13 cellular contexts compared by ENCODE assay signal in genomic region chr7:35714862-35715261, GRCh38. TPM values are rescaled to one million over a fixed set of nuclear protein-coding genes. Genes with fewer than 3 reads are reported as not detected.
DNase-seq lines count a peak whose midpoint lies in the region; ATAC-seq, FAIRE-seq and TF ChIP-seq lines count a peak whose summit lies in the region.
"Had no signal": no experiment of that assay in that cellular context is flagged by ENCODE, and none has a peak within 500 bp of the region (broad histone marks: within the 10 kb centered on the region; RNA-seq: fewer than 3 reads in every experiment).

No MANE protein-coding gene starts in this region.

- POLR2A ChIA-PET in K562 (lab: Yijun Ruan, JAX) = no interaction called here

- FAIRE-seq in K562 (lab: Jason Lieb, UNC) = no peak

- peak in 2 of 3 experiments; percentile 7 to 32; a peak in 2 of 6 replicates for TF ChIP-seq CTCF in K562 (IDR thresholded peaks at IDR 0.05 in 2 of 3, conservative IDR thresholded peaks at IDR 0.05 in 1 of 3; ENCODE audit: insufficient read depth in 2 of 3, low read depth in 1 of 3, low read length in 3 of 3)
- TF ChIP-seq CTCF in nephron (IDR thresholded peaks at IDR 0.05; ENCODE audit: unreplicated experiment in 3 of 3) = no peak
- no peak for TF ChIP-seq CTCF in hepatocyte (IDR thresholded peaks at IDR 0.05; ENCODE audit: poor library complexity)
- TF ChIP-seq CTCF in esophagus muscularis mucosa (IDR thresholded peaks at IDR 0.05) = no peak

- H3K27ac ChIP-seq in K562 (ENCODE audit: extremely low read depth, low read depth, low read length) (no peak overlapping the region), hepatocyte (no peak overlapping the region), esophagus muscularis mucosa (replicated peaks in 1 of 4) (no peak overlapping the region)
- H3K27ac ChIP-seq: 22Rv1, lower lobe of right lung had no signal

- TF ChIP-seq EP300 in K562 (IDR thresholded peaks at IDR 0.05; ENCODE audit: low read length) (no peak), esophagus muscularis mucosa (IDR thresholded peaks at IDR 0.05) (no peak)

- H3K36me3 ChIP-seq in K562 (ENCODE audit: control insufficient read depth, insufficient read depth, low read length) (no peaks in the 10 kb centered on the region), hepatocyte (replicated peaks; ENCODE audit: insufficient read depth, low read depth) (no peaks in the 10 kb centered on the region), esophagus muscularis mucosa (no peaks in the 10 kb centered on the region)
- H3K36me3 ChIP-seq: lower lobe of right lung had no signal

- no peaks in the 10 kb centered on the region for H3K9me3 Mint-ChIP-seq in nephron

- CTCF ChIA-PET in K562 (lab: Yijun Ruan, JAX; ENCODE audit: low intra/inter-chr PET ratio) = interaction anchor here (0.6 to 1.3 kb wide), 2 partner anchors 191 to 1179 kb away, joined by 5 to 6 read pairs; no protein-coding TSS in a partner anchor

- H3K4me3 ChIP-seq in K562 = no peak overlapping the region
- no peak overlapping the region for H3K4me3 ChIP-seq in hepatocyte
- no peak overlapping the region for H3K4me3 ChIP-seq in esophagus muscularis mucosa
- H3K4me3 ChIP-seq: lower lobe of right lung had no signal

- no peaks in the 10 kb centered on the region for H3K36me3 Mint-ChIP-seq in nephron (ENCODE audit: low read depth)
- H3K36me3 Mint-ChIP-seq: activated CD8-positive, alpha-beta memory T cell treated with anti-CD3 and anti-CD28 coated beads, Interleukin-2, amount 10 ng/mL, durations not matched to agents 7 days and 5 days had no signal

- no peaks in the 10 kb centered on the region for H3K9me3 ChIP-seq in K562 (replicated peaks; ENCODE audit: control insufficient read depth, insufficient read depth, low read depth, low read length)
- no peaks in the 10 kb centered on the region for H3K9me3 ChIP-seq in hepatocyte (ENCODE audit: low read depth)
- no peaks in the 10 kb centered on the region for H3K9me3 ChIP-seq in esophagus muscularis mucosa
- H3K9me3 ChIP-seq: lower lobe of right lung had no signal

- intact Hi-C loops in K562 (cut with micrococcal nuclease) = no loop called here
- intact Hi-C loops in esophagus muscularis mucosa (cut with DNase I) = loop anchor here (5.0 kb wide), 1 partner anchor 87 kb away; the partner anchor contains the start of gene SEPTIN7

- DNase-seq in DMS 273 (lab: John Stamatoyannopoulos, UW; ENCODE audit: unreplicated experiment) (peak; percentile 54), DMS 273 treated with DMSO at 0.1 percent for 48 hours (lab: John Stamatoyannopoulos, UW) (no peak), HT-29 (ENCODE audit: low spot score) (peak; percentile 30), K562 (ENCODE audit: extremely low read depth in 1 of 4, low spot score in 3 of 4) (no peak), hepatocyte (ENCODE audit: low spot score) (no peak), NCI-H1930 (lab: John Stamatoyannopoulos, UW) (no peak), esophagus muscularis mucosa (ENCODE audit: extremely low spot score) (no peak)
- DNase-seq: activated CD8-positive, alpha-beta memory T cell treated with anti-CD3 and anti-CD28 coated beads, Interleukin-2, amount 10 ng/mL, durations not matched to agents 7 days and 5 days; lower lobe of right lung; NCI-H2171 had no signal

- H3K4me1 ChIP-seq in K562 (replicated peaks in 1 of 2; ENCODE audit: control insufficient read depth in 2 of 2, insufficient read depth in 2 of 2, low read length in 2 of 2) = no peaks in the 10 kb centered on the region
- peaks cover 27% of the 10 kb centered on the region for H3K4me1 ChIP-seq in hepatocyte (ENCODE audit: insufficient read depth)
- peaks cover under 1 to 24% (median 17%) of the 10 kb centered on the region in 4 donors for H3K4me1 ChIP-seq in esophagus muscularis mucosa

- peak overlapping the region in 1 of 3 experiments; percentile 50 for H3K4me3 Mint-ChIP-seq in nephron
- H3K4me3 Mint-ChIP-seq: activated CD8-positive, alpha-beta memory T cell treated with anti-CD3 and anti-CD28 coated beads, Interleukin-2, amount 10 ng/mL, durations not matched to agents 7 days and 5 days had no signal

- peak; percentile 52 to 53 for TF ChIP-seq RAD21 in K562 (CRISPR knock-in tag; conservative IDR thresholded peaks at IDR 0.05 in 1 of 2, IDR thresholded peaks at IDR 0.05 in 1 of 2)

- no peak for TF ChIP-seq POLR2A in K562 (conservative IDR thresholded peaks at IDR 0.05)
- no peak for TF ChIP-seq POLR2A in esophagus muscularis mucosa (IDR thresholded peaks at IDR 0.05; ENCODE audit: low read depth)

- ATAC-seq in K562 = peak; percentile 65; the same call in 2 of the 3 replicates
- ATAC-seq: activated CD8-positive, alpha-beta memory T cell treated with anti-CD3 and anti-CD28 coated beads, Interleukin-2, amount 10 ng/mL, durations not matched to agents 7 days and 5 days; lower lobe of right lung; sciatic nerve had no signal

- H3K9me2 ChIP-seq in hepatocyte (replicated peaks; ENCODE audit: insufficient read depth) = no peaks in the 10 kb centered on the region

- 0% methylated on average over 1 of the region's 1 CpG for WGBS in K562 (ENCODE audit: insufficient coverage, low coverage, missing lambda C conversion rate)
- WGBS in hepatocyte (ENCODE audit: low lambda C conversion rate, missing lambda C conversion rate) = 77% methylated on average over 1 of the region's 1 CpG
- 100% methylated on average over 1 of the region's 1 CpG for WGBS in esophagus muscularis mucosa

- H3K27ac Mint-ChIP-seq in nephron = peak overlapping the region in 2 of 3 experiments; percentile 57 to 67
- H3K27ac Mint-ChIP-seq: activated CD8-positive, alpha-beta memory T cell treated with anti-CD3 and anti-CD28 coated beads, Interleukin-2, amount 10 ng/mL, durations not matched to agents 7 days and 5 days had no signal

- H3K9me1 ChIP-seq in K562 (ENCODE audit: control insufficient read depth, insufficient read depth, low read length) = no peaks in the 10 kb centered on the region

- no peak overlapping the region for H2AFZ ChIP-seq in K562 (ENCODE audit: low read depth, low read length)
- no peak overlapping the region for H2AFZ ChIP-seq in hepatocyte

- H3K79me2 ChIP-seq in K562 (ENCODE audit: control insufficient read depth, insufficient read depth, low read length) (no peaks in the 10 kb centered on the region), hepatocyte (no peaks in the 10 kb centered on the region)

- no peak overlapping the region for H3K9ac ChIP-seq in K562 (ENCODE audit: insufficient read depth in 1 of 2, low read depth in 2 of 2, low read length in 2 of 2)

- peaks cover 5% of the 10 kb centered on the region for H3K27me3 Mint-ChIP-seq in nephron (ENCODE audit: low read depth)

- H3K4me2 ChIP-seq in K562 (ENCODE audit: insufficient read depth, low read length) = no peak overlapping the region
- H3K4me2 ChIP-seq in hepatocyte = no peak overlapping the region

- peaks cover 44% of the 10 kb centered on the region for H3K4me1 Mint-ChIP-seq in nephron

- no TSS peak for BruUV-seq in K562 (replicated peaks; lab: Mats Ljungman, UMichigan)

- H3K27me3 ChIP-seq in K562 (ENCODE audit: control insufficient read depth in 2 of 2, insufficient read depth in 2 of 2, low read length in 2 of 2) (peaks cover 12 to 17% of the 10 kb centered on the region in 2 experiments), hepatocyte (no peaks in the 10 kb centered on the region), esophagus muscularis mucosa (no peaks in the 10 kb centered on the region)

- H4K20me1 ChIP-seq in K562 (replicated peaks; ENCODE audit: control insufficient read depth, insufficient read depth, low read length) (no peaks in the 10 kb centered on the region), hepatocyte (ENCODE audit: insufficient read depth, poor library complexity, severe bottlenecking) (no peaks in the 10 kb centered on the region)

- in situ Hi-C loops in K562 (cut with MboI) = no loop called here

TF ChIP-seq in K562, 482 proteins besides CTCF, POLR2A, EP300 and RAD21:
- no peak for TF ChIP-seq BRF1 (IDR thresholded peaks at IDR 0.05; ENCODE audit: borderline replicate concordance, extremely low read depth, insufficient read length)
- TF ChIP-seq BACH1 (tag; IDR thresholded peaks at IDR 0.05) = no peak
- no peak for TF ChIP-seq RBBP5 (IDR thresholded peaks at IDR 0.05; ENCODE audit: borderline replicate concordance, insufficient read depth, low read length, poor library complexity, severe bottlenecking)
- no peak for TF ChIP-seq MCM5 (IDR thresholded peaks at IDR 0.05; ENCODE audit: low read depth)

RNA-seq across cellular contexts. Expression of gene HERPUD2, which starts 19.9 kb away (rescaled TPM):
- 20.3 and 20.8 TPM in 2 replicates for total RNA-seq in HT-29 (2014; rRNA removed; shearing (Covaris generic))
- total RNA-seq in K562 (2011; cell fraction: chromatin; rRNA removed; ENCODE audit: low replicate concordance) = 19.0 and 30.9 TPM in 2 replicates
- 29.9 and 33.7 TPM in 2 replicates for total RNA-seq in K562 (2011; cell fraction: nucleolus; rRNA removed)
- total RNA-seq in K562 (2011; cell fraction: nucleoplasm; rRNA removed) = 33.7 and 34.3 TPM in 2 replicates
- total RNA-seq in K562 (2014; rRNA removed) = 9.4 and 9.7 TPM in 2 replicates
- total RNA-seq in K562 (2014; rRNA removed; fragmentation: Illumina TruSeq; extraction: Trizol) = 12.3 and 13.2 TPM in 2 replicates
- total RNA-seq in K562 (2015; rRNA removed; fragmentation: Illumina TruSeq; extraction: Trizol) = 12.6 and 13.2 TPM in 2 replicates
- total RNA-seq in K562 (2021) = 14.4 and 15.3 TPM in 2 replicates
- polyA plus RNA-seq in K562 (2011; rRNA removed) = 28.5 and 33.0 TPM in 2 replicates
- 27.7 and 35.0 TPM in 2 replicates for polyA plus RNA-seq in K562 (2011; cell fraction: cytosol; rRNA removed)
- 20.7 and 22.2 TPM in 2 replicates for polyA plus RNA-seq in K562 (2011; cell fraction: nucleus; rRNA removed)
- 11.0 and 14.7 TPM in 2 replicates for polyA plus RNA-seq in K562 (2012)
- 17.2 and 21.8 TPM in 2 replicates for polyA plus RNA-seq in K562 (2014; fragmentation: Illumina TruSeq; extraction: Trizol)
- 1 to 10 TPM; 4.1 to 5.7 TPM for polyA plus RNA-seq in K562 (2014; fragmentation: Nextera tagmentation; extraction: Ambion mirVana)
- 10.8 and 15.7 TPM in 2 replicates for polyA plus RNA-seq in K562 (2014; rRNA removed)
- 36.7 and 42.0 TPM in 2 replicates for polyA minus RNA-seq in K562 (2011; rRNA and poly(A)+ RNA removed)
- 12.8 and 22.0 TPM in 2 replicates for polyA minus RNA-seq in K562 (2011; cell fraction: cytosol; rRNA and poly(A)+ RNA removed)
- 28.0 and 31.2 TPM in 2 replicates for polyA minus RNA-seq in K562 (2011; cell fraction: nucleus; rRNA and poly(A)+ RNA removed)
- 25.5 and 31.3 TPM in 2 replicates for total RNA-seq in hepatocyte
- 26.8 and 28.0 TPM in 2 replicates for polyA plus RNA-seq in hepatocyte
- 10 to 100 TPM; 25.3 to 43.4 (median 33.9) TPM for total RNA-seq in esophagus muscularis mucosa

Comparison
In these comparisons a context has a peak if more than half of its experiments do, and no peak if none do; other contexts are left out.
1. DNase-seq: peak in DMS 273 (single experiment) and HT-29 (single experiment); none in DMS 273 treated with DMSO at 0.1 percent for 48 hours (single experiment), K562 (0 of 4), hepatocyte (single experiment), NCI-H1930 (0 of 2) and esophagus muscularis mucosa (single experiment).
2. CTCF ChIP-seq: peak in K562 (2 of 3); none in nephron (0 of 3), hepatocyte (single experiment) and esophagus muscularis mucosa (0 of 3).